13 cellular contexts compared by ENCODE assay signal in the genomic region with DNA sequence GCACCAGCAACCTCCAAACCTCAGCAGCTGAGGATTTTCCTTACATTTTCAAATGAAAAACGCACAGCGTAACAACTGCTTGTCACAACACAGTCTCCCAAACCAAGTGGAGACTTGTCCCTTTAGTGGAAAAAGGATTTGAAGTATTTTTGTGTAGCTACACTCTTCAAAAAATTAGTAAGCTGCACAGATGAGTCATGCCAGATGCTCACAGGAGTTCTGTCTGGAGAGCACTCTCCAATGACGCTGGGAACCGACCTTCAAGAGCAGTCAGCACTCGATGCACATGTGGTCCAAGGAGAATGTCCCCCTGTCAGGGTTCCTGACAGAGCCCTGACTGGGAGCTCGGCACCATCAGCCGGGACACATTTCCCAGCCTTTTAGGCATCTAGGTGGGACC. TPM values are rescaled to one million over a fixed set of nuclear protein-coding genes. Genes with fewer than 3 reads are reported as not detected.
A peak's percentile ranks its signal among the peaks of the same experiment; 100 is the strongest.
DNase-seq lines count a peak whose midpoint lies in the region; ATAC-seq and TF ChIP-seq lines count a peak whose summit lies in the region.
"Had no signal": no experiment of that assay in that cellular context is flagged by ENCODE, and none has a peak within 500 bp of the region (broad histone marks: within the 10 kb centered on the region; RNA-seq: fewer than 3 reads in every experiment).

No MANE protein-coding gene starts in this region.

- DNase-seq in GM03348 (ENCODE audit: low spot score), result peak; percentile 79
- DNase-seq in RPMI7951 (ENCODE audit: low read depth), result peak; percentile 85
- DNase-seq in fibroblast of lung (ENCODE audit: low read depth in 2 of 2), result peak; percentile 84 to 90
- DNase-seq in posterior vena cava (ENCODE audit: low spot score), result peak; percentile 24
- DNase-seq in UCSD-AML1 (lab: John Stamatoyannopoulos, UW; ENCODE audit: unreplicated experiment), result no peak
- DNase-seq in effector CD4-positive, alpha-beta T cell, result no peak
- DNase-seq in activated CD4-positive, alpha-beta memory T cell treated with anti-CD3 and anti-CD28 coated beads for 36 hours, result no peak
- DNase-seq: activated naive CD4-positive, alpha-beta T cell treated with anti-CD3 and anti-CD28 coated beads for 36 hours; Karpas-422; left colon; ovary; stimulated activated CD4-positive, alpha-beta T cell treated with anti-CD3 and anti-CD28 coated beads, Interleukin-4, amount 100 ng/mL, for 24 hours had no signal

- H3K27me3 Mint-ChIP-seq in activated CD4-positive, alpha-beta memory T cell treated with anti-CD3 and anti-CD28 coated beads for 36 hours, result no peaks in the 10 kb centered on the region

- H3K27ac ChIP-seq in fibroblast of lung (ENCODE audit: insufficient read depth, low read length), result peak overlapping the region; percentile 43
- H3K27ac ChIP-seq: ovary had no signal

- intact Hi-C loops in posterior vena cava (cut with DNase I), result no loop called here
- intact Hi-C loops in activated CD4-positive, alpha-beta memory T cell treated with anti-CD3 and anti-CD28 coated beads for 36 hours (cut with micrococcal nuclease), result no loop called here

- no peaks in the 10 kb centered on the region for H3K9me3 ChIP-seq in fibroblast of lung (ENCODE audit: control insufficient read depth, insufficient read depth, low read depth, low read length)
- H3K9me3 ChIP-seq: ovary had no signal

- H3K36me3 ChIP-seq in fibroblast of lung (ENCODE audit: control insufficient read depth, insufficient read depth, low read length), result peaks cover 3% of the 10 kb centered on the region
- H3K36me3 ChIP-seq: ovary had no signal

- H3K9ac ChIP-seq in fibroblast of lung (ENCODE audit: insufficient read depth, low read length), result no peak overlapping the region

- H3K4me3 Mint-ChIP-seq in activated CD4-positive, alpha-beta memory T cell treated with anti-CD3 and anti-CD28 coated beads for 36 hours, result no peak overlapping the region
- H3K4me3 Mint-ChIP-seq: activated naive CD4-positive, alpha-beta T cell treated with anti-CD3 and anti-CD28 coated beads for 36 hours had no signal

- peaks cover 8% of the 10 kb centered on the region for H3K36me3 Mint-ChIP-seq in activated CD4-positive, alpha-beta memory T cell treated with anti-CD3 and anti-CD28 coated beads for 36 hours

- H3K4me3 ChIP-seq in fibroblast of lung (replicated peaks in 1 of 4; ENCODE audit: control extremely low read depth in 1 of 4, insufficient read depth in 1 of 4, low read depth in 3 of 4, low read length in 4 of 4), result no peak overlapping the region
- H3K4me3 ChIP-seq: ovary had no signal

- H3K4me1 ChIP-seq in fibroblast of lung (ENCODE audit: control insufficient read depth, extremely low read depth, insufficient read depth, low read length), result peaks cover 22% of the 10 kb centered on the region

- H3K4me1 Mint-ChIP-seq in activated CD4-positive, alpha-beta memory T cell treated with anti-CD3 and anti-CD28 coated beads for 36 hours (ENCODE audit: low read depth), result peaks cover 20% of the 10 kb centered on the region

- H2AFZ ChIP-seq in fibroblast of lung (ENCODE audit: low read length), result no peak overlapping the region

- H3K27me3 ChIP-seq in fibroblast of lung (ENCODE audit: control insufficient read depth, insufficient read depth, low read length), result no peaks in the 10 kb centered on the region
- H3K27me3 ChIP-seq: ovary had no signal

- H3K9me3 Mint-ChIP-seq in activated CD4-positive, alpha-beta memory T cell treated with anti-CD3 and anti-CD28 coated beads for 36 hours, result no peaks in the 10 kb centered on the region
- H3K9me3 Mint-ChIP-seq: activated naive CD4-positive, alpha-beta T cell treated with anti-CD3 and anti-CD28 coated beads for 36 hours had no signal

- CTCF ChIA-PET in activated CD4-positive, alpha-beta memory T cell treated with anti-CD3 and anti-CD28 coated beads for 36 hours (lab: Charles Lee), result interaction anchor here (1.6 kb wide), 1 partner anchor 15 kb away, joined by 4 read pairs; no protein-coding TSS in a partner anchor

- TF ChIP-seq CTCF in fibroblast of lung (conservative IDR thresholded peaks at IDR 0.05 in 1 of 2, IDR thresholded peaks at IDR 0.05 in 1 of 2; ENCODE audit: low read depth in 1 of 2, low read length in 2 of 2), result no peak

- peaks cover 19% of the 10 kb centered on the region for H3K79me2 ChIP-seq in fibroblast of lung (ENCODE audit: control insufficient read depth, insufficient read depth, low read length)

- H3K27ac Mint-ChIP-seq in activated CD4-positive, alpha-beta memory T cell treated with anti-CD3 and anti-CD28 coated beads for 36 hours, result no peak overlapping the region
- H3K27ac Mint-ChIP-seq: activated naive CD4-positive, alpha-beta T cell treated with anti-CD3 and anti-CD28 coated beads for 36 hours had no signal

- POLR2A ChIA-PET in activated CD4-positive, alpha-beta memory T cell treated with anti-CD3 and anti-CD28 coated beads for 36 hours (lab: Charles Lee), result no interaction called here

- H3K4me2 ChIP-seq in fibroblast of lung (ENCODE audit: extremely low read depth, insufficient read depth, low read length), result no peak overlapping the region

- no peak for ATAC-seq in GM18867 (IDR thresholded peaks at IDR 0.05; ENCODE audit: unreplicated experiment)
- ATAC-seq: left colon had no signal

- H4K20me1 ChIP-seq in fibroblast of lung (ENCODE audit: control insufficient read depth, extremely low read depth, insufficient read depth, low read length), result no peaks in the 10 kb centered on the region

RNA-seq across cellular contexts. Expression of gene MAP1LC3B, which starts 39.8 kb away (rescaled TPM):
- 22.5 and 28.5 TPM in 2 replicates for total RNA-seq in RPMI7951 (2014; rRNA removed; shearing (Covaris generic))
- total RNA-seq in fibroblast of lung (28.0 and 41.1 TPM in 2 replicates), posterior vena cava (10 to 100 TPM; 51.2 to 52.2 TPM)
- 50.6 and 67.6 TPM in 2 replicates for polyA plus RNA-seq in fibroblast of lung
- 83.9 and 96.1 TPM in 2 replicates for polyA plus RNA-seq in fibroblast of lung (2012)
- polyA minus RNA-seq in fibroblast of lung (ENCODE audit: low replicate concordance), result 15.3 and 30.1 TPM in 2 replicates
- 10 to 100 TPM; 69.3 to 72.5 TPM for total RNA-seq in activated CD4-positive, alpha-beta memory T cell treated with anti-CD3 and anti-CD28 coated beads for 36 hours

RNA-seq across cellular contexts. Expression of gene FBXO31, which starts 48.4 kb away (rescaled TPM):
- 9.9 and 11.5 TPM in 2 replicates for total RNA-seq in RPMI7951 (2014; rRNA removed; shearing (Covaris generic))
- total RNA-seq in fibroblast of lung (38.5 and 40.3 TPM in 2 replicates), posterior vena cava (10 to 100 TPM; 50.4 to 58.5 TPM)
- 13.5 and 17.6 TPM in 2 replicates for polyA plus RNA-seq in fibroblast of lung
- 21.9 and 26.4 TPM in 2 replicates for polyA plus RNA-seq in fibroblast of lung (2012)
- polyA minus RNA-seq in fibroblast of lung (ENCODE audit: low replicate concordance), result 43.6 and 55.9 TPM in 2 replicates
- 10 to 100 TPM; 29.7 to 33.8 TPM for total RNA-seq in activated CD4-positive, alpha-beta memory T cell treated with anti-CD3 and anti-CD28 coated beads for 36 hours

Comparison
In these comparisons a context has a peak if more than half of its experiments do, and no peak if none do; other contexts are left out.
1. DNase-seq: peak in GM03348 (single experiment), RPMI7951 (single experiment), fibroblast of lung (2 of 2) and posterior vena cava (single experiment); none in UCSD-AML1 (single experiment), effector CD4-positive, alpha-beta T cell (single experiment) and activated CD4-positive, alpha-beta memory T cell treated with anti-CD3 and anti-CD28 coated beads for 36 hours (single experiment).